10 cellular contexts compared by ENCODE assay signal in the genomic region with DNA sequence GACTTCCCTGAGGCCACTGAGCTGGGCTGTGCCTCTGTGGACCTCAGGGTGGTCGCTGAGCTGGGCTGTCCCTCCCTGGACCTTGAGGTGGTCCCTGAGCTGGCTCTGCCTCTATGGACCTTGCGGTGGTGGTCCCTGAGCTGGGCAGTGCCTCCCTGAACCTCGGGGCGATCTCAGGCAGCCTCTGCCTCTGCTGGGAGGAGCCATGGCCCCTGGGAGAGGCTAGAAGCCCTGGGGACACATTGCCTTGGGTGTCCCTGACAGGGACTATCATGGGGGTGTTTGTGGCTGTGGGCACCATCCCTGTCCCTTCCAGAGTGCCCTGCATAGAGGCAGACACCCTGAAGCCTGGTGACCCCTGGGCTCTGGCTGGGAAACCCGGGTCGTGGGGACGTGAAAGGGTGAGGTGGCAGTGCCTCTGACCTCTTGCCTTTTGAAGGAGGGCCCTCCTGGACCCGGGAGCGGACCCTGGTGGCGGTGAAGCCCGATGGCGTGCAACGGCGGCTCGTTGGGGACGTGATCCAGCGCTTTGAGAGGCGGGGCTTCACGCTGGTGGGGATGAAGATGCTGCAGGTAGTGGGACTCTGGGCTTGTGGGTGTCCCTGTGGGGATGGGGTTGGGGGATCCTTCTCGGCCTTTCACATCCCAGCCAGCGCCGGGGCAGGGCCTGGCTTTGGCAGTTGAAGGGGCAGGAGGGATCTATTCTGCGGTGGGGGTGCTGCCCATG. TPM values are rescaled to one million over a fixed set of nuclear protein-coding genes. Genes with fewer than 3 reads are reported as not detected.
DNase-seq lines count a peak whose midpoint lies in the region; ATAC-seq, FAIRE-seq and TF ChIP-seq lines count a peak whose summit lies in the region.
"Had no signal": no experiment of that assay in that cellular context is flagged by ENCODE, and none has a peak within 500 bp of the region (broad histone marks: within the 10 kb centered on the region; RNA-seq: fewer than 3 reads in every experiment).

No MANE protein-coding gene starts in this region.

- H3K9me3 ChIP-seq in kidney (ENCODE audit: control insufficient read depth in 1 of 2, low read length in 2 of 2) (no peaks in the 10 kb centered on the region), stomach (no peaks in the 10 kb centered on the region)
- H3K9me3 ChIP-seq: colonic mucosa had no signal

- H3K4me1 ChIP-seq in kidney (ENCODE audit: control insufficient read depth in 1 of 2, insufficient read depth in 1 of 2, low read depth in 1 of 2, low read length in 2 of 2) (peaks cover 0 to 9% of the 10 kb centered on the region in 2 donors), stomach (peaks cover 24 to 61% (median 47%) of the 10 kb centered on the region in 4 donors)

- TF ChIP-seq CTCF in kidney (IDR thresholded peaks at IDR 0.05; ENCODE audit: borderline replicate concordance, extremely low read depth, insufficient read depth): no peak
- TF ChIP-seq CTCF in stomach (IDR thresholded peaks at IDR 0.05): no peak

- H3K36me3 ChIP-seq in kidney (ENCODE audit: control insufficient read depth in 1 of 2, insufficient read depth in 2 of 2, low read length in 2 of 2) (no peaks in the 10 kb centered on the region), stomach (peaks cover 0 to 15% (median 8%) of the 10 kb centered on the region in 4 donors)
- H3K36me3 ChIP-seq: colonic mucosa had no signal

- H3K4me1 Mint-ChIP-seq in activated naive CD4-positive, alpha-beta T cell treated with anti-CD3 and anti-CD28 coated beads for 36 hours (ENCODE audit: low read depth): peaks cover 23% of the 10 kb centered on the region
- peaks cover 21% of the 10 kb centered on the region for H3K4me1 Mint-ChIP-seq in activated CD8-positive, alpha-beta T cell treated with anti-CD3 and anti-CD28 coated beads, Interleukin-2, amount 10 ng/mL, durations not matched to agents 7 days and 5 days (ENCODE audit: low read depth)

- no peak overlapping the region for H3K9ac ChIP-seq in kidney (ENCODE audit: low read length in 2 of 2)

- no peak for TF ChIP-seq POLR2A in stomach (IDR thresholded peaks at IDR 0.05)

- H3K9me3 Mint-ChIP-seq in activated naive CD4-positive, alpha-beta T cell treated with anti-CD3 and anti-CD28 coated beads for 36 hours: no peaks in the 10 kb centered on the region
- no peaks in the 10 kb centered on the region for H3K9me3 Mint-ChIP-seq in activated naive CD4-positive, alpha-beta T cell treated with anti-CD3 and anti-CD28 coated beads, Interleukin-2, amount 50 U/mL, for 72 hours
- no peaks in the 10 kb centered on the region for H3K9me3 Mint-ChIP-seq in activated CD8-positive, alpha-beta T cell treated with anti-CD3 and anti-CD28 coated beads, Interleukin-2, amount 10 ng/mL, durations not matched to agents 7 days and 5 days (ENCODE audit: insufficient read depth)

- H3K4me3 ChIP-seq in kidney (ENCODE audit: low read length in 2 of 2) (no peak overlapping the region), stomach (no peak overlapping the region)
- H3K4me3 ChIP-seq: colonic mucosa had no signal

- FAIRE-seq in kidney (lab: Jason Lieb, UNC): no peak

- peaks cover 2% of the 10 kb centered on the region for H3K36me3 Mint-ChIP-seq in activated naive CD4-positive, alpha-beta T cell treated with anti-CD3 and anti-CD28 coated beads for 36 hours (ENCODE audit: low read depth)
- H3K36me3 Mint-ChIP-seq in activated naive CD4-positive, alpha-beta T cell treated with anti-CD3 and anti-CD28 coated beads, Interleukin-2, amount 50 U/mL, for 72 hours: no peaks in the 10 kb centered on the region
- no peaks in the 10 kb centered on the region for H3K36me3 Mint-ChIP-seq in activated CD8-positive, alpha-beta T cell treated with anti-CD3 and anti-CD28 coated beads, Interleukin-2, amount 10 ng/mL, durations not matched to agents 7 days and 5 days (ENCODE audit: low read depth)

- TF ChIP-seq EP300 in stomach (IDR thresholded peaks at IDR 0.05): no peak

- CTCF ChIA-PET in activated naive CD4-positive, alpha-beta T cell treated with anti-CD3 and anti-CD28 coated beads for 36 hours (lab: Charles Lee): no interaction called here
- CTCF ChIA-PET in activated CD8-positive, alpha-beta T cell treated with anti-CD3 and anti-CD28 coated beads, Interleukin-2, amount 10 ng/mL, durations not matched to agents 7 days and 5 days (lab: Charles Lee): no interaction called here

- POLR2A ChIA-PET in activated CD8-positive, alpha-beta T cell treated with anti-CD3 and anti-CD28 coated beads, Interleukin-2, amount 10 ng/mL, durations not matched to agents 7 days and 5 days (lab: Charles Lee): no interaction called here

- H3K27me3 Mint-ChIP-seq in activated naive CD4-positive, alpha-beta T cell treated with anti-CD3 and anti-CD28 coated beads for 36 hours (ENCODE audit: low read depth): no peaks in the 10 kb centered on the region
- peaks cover 14% of the 10 kb centered on the region for H3K27me3 Mint-ChIP-seq in activated CD8-positive, alpha-beta T cell treated with anti-CD3 and anti-CD28 coated beads, Interleukin-2, amount 10 ng/mL, durations not matched to agents 7 days and 5 days (ENCODE audit: low read depth)

- peak overlapping the region; percentile 53 for H3K27ac Mint-ChIP-seq in activated naive CD4-positive, alpha-beta T cell treated with anti-CD3 and anti-CD28 coated beads for 36 hours
- no peak overlapping the region for H3K27ac Mint-ChIP-seq in activated naive CD4-positive, alpha-beta T cell treated with anti-CD3 and anti-CD28 coated beads, Interleukin-2, amount 50 U/mL, for 72 hours
- H3K27ac Mint-ChIP-seq in activated CD8-positive, alpha-beta T cell treated with anti-CD3 and anti-CD28 coated beads, Interleukin-2, amount 10 ng/mL, durations not matched to agents 7 days and 5 days: no peak overlapping the region

- no peak for DNase-seq in activated naive CD4-positive, alpha-beta T cell treated with anti-CD3 and anti-CD28 coated beads for 36 hours
- DNase-seq in activated naive CD4-positive, alpha-beta T cell treated with anti-CD3 and anti-CD28 coated beads, Interleukin-2, amount 50 U/mL, for 72 hours (ENCODE audit: low spot score in 2 of 2): no peak
- no peak for DNase-seq in activated CD8-positive, alpha-beta T cell treated with anti-CD3 and anti-CD28 coated beads, Interleukin-2, amount 10 ng/mL, durations not matched to agents 7 days and 5 days
- DNase-seq in kidney: peak; percentile 84
- DNase-seq in stomach: no peak
- DNase-seq: colonic mucosa, NCI-H1436 had no signal

- peak overlapping the region; percentile 58 for H3K4me3 Mint-ChIP-seq in activated naive CD4-positive, alpha-beta T cell treated with anti-CD3 and anti-CD28 coated beads for 36 hours
- H3K4me3 Mint-ChIP-seq in activated CD8-positive, alpha-beta T cell treated with anti-CD3 and anti-CD28 coated beads, Interleukin-2, amount 10 ng/mL, durations not matched to agents 7 days and 5 days: peak overlapping the region; percentile 52

- intact Hi-C loops in activated naive CD4-positive, alpha-beta T cell treated with anti-CD3 and anti-CD28 coated beads for 36 hours (cut with micrococcal nuclease): no loop called here
- intact Hi-C loops in kidney (cut with DNase I): no loop called here
- intact Hi-C loops in stomach (cut with DNase I; ENCODE audit: low total_unique reads): no loop called here

- H3K27ac ChIP-seq in kidney (ENCODE audit: low read depth in 2 of 2, low read length in 2 of 2) (no peak overlapping the region), stomach (peak overlapping the region in 4 of 5 donors; percentile 72 to 90 (median 82))

- WGBS in stomach, 5 donors: 77 to 82% (median 80%) methylated on average over 17 to 23 of the region's 23 CpGs

- ATAC-seq in activated naive CD4-positive, alpha-beta T cell treated with anti-CD3 and anti-CD28 coated beads, Interleukin-2, amount 50 U/mL, for 72 hours: no peak
- no peak for ATAC-seq in activated CD8-positive, alpha-beta T cell treated with anti-CD3 and anti-CD28 coated beads, Interleukin-2, amount 10 ng/mL, durations not matched to agents 7 days and 5 days
- ATAC-seq in GM21529 (IDR thresholded peaks at IDR 0.05; ENCODE audit: unreplicated experiment) (no peak), GM19023 (IDR thresholded peaks at IDR 0.05; ENCODE audit: unreplicated experiment) (no peak), HG03045 (IDR thresholded peaks at IDR 0.05; ENCODE audit: unreplicated experiment) (no peak)

- no peaks in the 10 kb centered on the region for H3K27me3 ChIP-seq in stomach
- H3K27me3 ChIP-seq: colonic mucosa had no signal

RNA-seq across cellular contexts. Expression of gene NME4, which starts 1.7 kb away (rescaled TPM):
- 10 to 100 TPM; 86.7 to 87.0 TPM for total RNA-seq in activated naive CD4-positive, alpha-beta T cell treated with anti-CD3 and anti-CD28 coated beads for 36 hours
- total RNA-seq in activated naive CD4-positive, alpha-beta T cell treated with anti-CD3 and anti-CD28 coated beads, Interleukin-2, amount 50 U/mL, for 72 hours: 10 to 100 TPM; 15.6 to 58.4 TPM
- 1 to 10 TPM; 5.2 to 6.8 TPM for total RNA-seq in activated CD8-positive, alpha-beta T cell treated with anti-CD3 and anti-CD28 coated beads, Interleukin-2, amount 10 ng/mL, durations not matched to agents 7 days and 5 days
- total RNA-seq in kidney (56.6 TPM), stomach (100 to 1,000 TPM in 1 of 5 donors, 10 to 100 TPM in 4; 23.3 to 187 (median 49.0) TPM)
- polyA plus RNA-seq in kidney (ENCODE audit: insufficient read depth, low read depth, low replicate concordance) (100 TPM), stomach (10 to 100 TPM; 84.0 to 97.7 (median 95.6) TPM)

RNA-seq across cellular contexts. Expression of gene DECR2, which starts 3.0 kb away (rescaled TPM):
- total RNA-seq in activated naive CD4-positive, alpha-beta T cell treated with anti-CD3 and anti-CD28 coated beads for 36 hours: 1 to 10 TPM; 8.9 to 9.6 TPM
- total RNA-seq in activated naive CD4-positive, alpha-beta T cell treated with anti-CD3 and anti-CD28 coated beads, Interleukin-2, amount 50 U/mL, for 72 hours: 10 to 100 TPM; 12.6 to 14.6 TPM
- 1 to 10 TPM; 4.7 to 6.3 TPM for total RNA-seq in activated CD8-positive, alpha-beta T cell treated with anti-CD3 and anti-CD28 coated beads, Interleukin-2, amount 10 ng/mL, durations not matched to agents 7 days and 5 days
- total RNA-seq in kidney (23.8 TPM), stomach (100 to 1,000 TPM in 1 of 5 donors, 10 to 100 TPM in 2, 1 to 10 TPM in 2; 5.8 to 149 (median 12.5) TPM)
- polyA plus RNA-seq in kidney (ENCODE audit: insufficient read depth, low read depth, low replicate concordance) (58.9 TPM), stomach (10 to 100 TPM; 20.8 to 24.5 (median 22.6) TPM)

RNA-seq across cellular contexts. Expression of gene PGAP6, which starts 16.9 kb away (rescaled TPM):
- 10 to 100 TPM; 19.9 to 20.9 TPM for total RNA-seq in activated naive CD4-positive, alpha-beta T cell treated with anti-CD3 and anti-CD28 coated beads for 36 hours
- 10 to 100 TPM; 18.5 to 46.1 TPM for total RNA-seq in activated naive CD4-positive, alpha-beta T cell treated with anti-CD3 and anti-CD28 coated beads, Interleukin-2, amount 50 U/mL, for 72 hours
- 10 to 100 TPM; 80.6 to 85.8 TPM for total RNA-seq in activated CD8-positive, alpha-beta T cell treated with anti-CD3 and anti-CD28 coated beads, Interleukin-2, amount 10 ng/mL, durations not matched to agents 7 days and 5 days
- total RNA-seq in kidney (65.0 TPM), stomach (100 to 1,000 TPM in 4 of 5 donors, 10 to 100 TPM in 1; 20.7 to 364 (median 162) TPM)
- polyA plus RNA-seq in kidney (ENCODE audit: insufficient read depth, low read depth, low replicate concordance) (144 TPM), stomach (10 to 100 TPM; 27.7 to 54.4 (median 33.9) TPM)

RNA-seq across cellular contexts. Expression of gene RAB11FIP3, which starts 26.7 kb away (rescaled TPM):
- 10 to 100 TPM; 15.8 to 18.2 TPM for total RNA-seq in activated naive CD4-positive, alpha-beta T cell treated with anti-CD3 and anti-CD28 coated beads for 36 hours
- total RNA-seq in activated naive CD4-positive, alpha-beta T cell treated with anti-CD3 and anti-CD28 coated beads, Interleukin-2, amount 50 U/mL, for 72 hours: 10 to 100 TPM; 18.6 to 32.0 TPM
- 10 to 100 TPM; 20.7 to 23.4 TPM for total RNA-seq in activated CD8-positive, alpha-beta T cell treated with anti-CD3 and anti-CD28 coated beads, Interleukin-2, amount 10 ng/mL, durations not matched to agents 7 days and 5 days
- total RNA-seq in kidney (84.9 TPM), stomach (100 to 1,000 TPM in 1 of 5 donors, 10 to 100 TPM in 3, 1 to 10 TPM in 1; 6.7 to 102 (median 57.8) TPM)
- polyA plus RNA-seq in kidney (ENCODE audit: insufficient read depth, low read depth, low replicate concordance) (162 TPM), stomach (10 to 100 TPM; 15.4 to 19.7 (median 16.2) TPM)

RNA-seq across cellular contexts. Expression of gene MRPL28, which starts 28.4 kb away (rescaled TPM):
- total RNA-seq in activated naive CD4-positive, alpha-beta T cell treated with anti-CD3 and anti-CD28 coated beads for 36 hours: 10 to 100 TPM; 68.3 to 74.0 TPM
- total RNA-seq in activated naive CD4-positive, alpha-beta T cell treated with anti-CD3 and anti-CD28 coated beads, Interleukin-2, amount 50 U/mL, for 72 hours: 10 to 100 TPM; 77.9 to 97.7 TPM
- 10 to 100 TPM; 95.3 to 95.8 TPM for total RNA-seq in activated CD8-positive, alpha-beta T cell treated with anti-CD3 and anti-CD28 coated beads, Interleukin-2, amount 10 ng/mL, durations not matched to agents 7 days and 5 days
- total RNA-seq in kidney: 59.1 TPM
- 201 TPM for polyA plus RNA-seq in kidney (ENCODE audit: insufficient read depth, low read depth, low replicate concordance)
- 100 to 1,000 TPM in 1 of 5 donors, 10 to 100 TPM in 3, 1 to 10 TPM in 1; 9.9 to 106 (median 30.7) TPM for total RNA-seq in stomach
- 100 to 1,000 TPM in 1 of 3 donors, 10 to 100 TPM in 2; 78.8 to 100 (median 83.4) TPM for polyA plus RNA-seq in stomach

Comparison
In these comparisons a context has a peak if more than half of its experiments do, and no peak if none do; other contexts are left out.
1. H3K27ac ChIP-seq: peak in stomach (4 of 5); none in kidney (0 of 2).